24 cellular contexts compared by ENCODE assay signal in the genomic region with DNA sequence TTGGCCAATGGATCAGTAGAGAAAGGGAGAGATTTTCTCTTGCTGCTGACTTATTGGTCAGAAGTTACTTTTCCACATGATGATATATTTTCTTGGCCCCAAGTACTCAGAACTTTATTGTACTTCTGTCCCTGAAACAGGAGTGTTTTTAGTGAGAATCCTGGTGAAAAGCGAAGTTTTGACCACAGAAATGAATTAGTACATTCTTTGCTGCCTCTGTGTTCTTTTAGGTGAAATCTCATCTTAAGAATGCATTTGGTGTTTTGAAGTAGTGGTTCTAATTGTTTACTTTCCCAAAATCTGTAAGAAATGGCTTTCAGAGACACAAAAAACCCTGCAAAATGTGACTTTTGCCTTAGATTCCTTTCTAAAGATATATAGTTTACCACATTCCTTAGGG.
DNase-seq lines count a peak whose midpoint lies in the region; ATAC-seq, FAIRE-seq and TF ChIP-seq lines count a peak whose summit lies in the region.
"Had no signal": no experiment of that assay in that cellular context is flagged by ENCODE, and none has a peak within 500 bp of the region (broad histone marks: within the 10 kb centered on the region; RNA-seq: fewer than 3 reads in every experiment).

No MANE protein-coding gene starts in this region.

- H4K91ac ChIP-seq in IMR-90 (ENCODE audit: insufficient read depth, low read depth, low read length) (no peak overlapping the region), trophoblast cell (ENCODE audit: low read depth, low read length) (no peak overlapping the region)

- H3K56ac ChIP-seq in IMR-90 (ENCODE audit: extremely low read depth, insufficient read depth, low read length): no peak overlapping the region; the same call in 1 of the 2 replicates

- ATAC-seq in A549 (no peak), IMR-90 (ENCODE audit: low read depth) (no peak)
- ATAC-seq: GM23338, HCT116 had no signal

- no TSS peak for BruUV-seq in IMR-90 (replicated peaks; lab: Mats Ljungman, UMichigan)

- H3K9me3 ChIP-seq in A549: no peaks in the 10 kb centered on the region
- H3K9me3 ChIP-seq in IMR-90 (ENCODE audit: control insufficient read depth, insufficient read depth, low read length): no peaks in the 10 kb centered on the region
- H3K9me3 ChIP-seq in trophoblast cell (ENCODE audit: insufficient read depth, low read depth, low read length): no peaks in the 10 kb centered on the region
- H3K9me3 ChIP-seq: BE2C; BLaER1 treated with 17β-estradiol and CSF1 and Interleukin-3, amounts not matched to agents 10 nM and 100 nM had no signal

- no peak overlapping the region for H4K12ac ChIP-seq in trophoblast cell (ENCODE audit: low read depth, low read length)

- H3K27me3 ChIP-seq in IMR-90 (ENCODE audit: control insufficient read depth, insufficient read depth, low read length) (no peaks in the 10 kb centered on the region), trophoblast cell (ENCODE audit: insufficient read depth, low read length) (no peaks in the 10 kb centered on the region)
- H3K27me3 ChIP-seq: BE2C had no signal

- no peak overlapping the region for H3K4me2 ChIP-seq in A549
- no peak overlapping the region for H3K4me2 ChIP-seq in IMR-90 (ENCODE audit: low read depth, low read length)
- no peak overlapping the region for H3K4me2 ChIP-seq in trophoblast cell (ENCODE audit: low read length)
- H3K4me2 ChIP-seq: BLaER1 treated with 17β-estradiol and CSF1 and Interleukin-3, amounts not matched to agents 10 nM and 100 nM; GM23338 had no signal

- in situ Hi-C loops in IMR-90 (cut with MboI; ENCODE audit: low sequenced_read_pairs): no loop called here

- H2BK120ac ChIP-seq in IMR-90 (ENCODE audit: low read depth, low read length): peak overlapping the region; percentile 57; the same call in 1 of the 2 replicates
- H2BK120ac ChIP-seq in trophoblast cell (ENCODE audit: insufficient read depth, low read length, poor library complexity): no peak overlapping the region

- no peaks in the 10 kb centered on the region for H4K20me1 ChIP-seq in IMR-90 (ENCODE audit: insufficient read depth, low read length)

- no peaks in the 10 kb centered on the region for H3K4me1 ChIP-seq in A549
- H3K4me1 ChIP-seq in IMR-90 (ENCODE audit: control insufficient read depth, insufficient read depth, low read length): no peaks in the 10 kb centered on the region; the same call in 1 of the 2 replicates
- H3K4me1 ChIP-seq in trophoblast cell (ENCODE audit: control insufficient read depth in 1 of 2, insufficient read depth in 2 of 2, low read length in 2 of 2): peaks cover 4% of the 10 kb centered on the region in 2 experiments
- H3K4me1 ChIP-seq: BE2C; BLaER1 treated with 17β-estradiol and CSF1 and Interleukin-3, amounts not matched to agents 10 nM and 100 nM had no signal

- H2AFZ ChIP-seq in IMR-90 (replicated peaks; ENCODE audit: low read length, poor library complexity) (no peak overlapping the region), trophoblast cell (ENCODE audit: insufficient read depth, low read length, poor library complexity) (no peak overlapping the region)
- H2AFZ ChIP-seq: GM23338 had no signal

- no peak overlapping the region for H2BK15ac ChIP-seq in IMR-90 (ENCODE audit: low read depth, low read length)

- H3K4ac ChIP-seq in IMR-90 (ENCODE audit: low read depth, low read length) (no peak overlapping the region), trophoblast cell (ENCODE audit: low read depth, low read length) (no peak overlapping the region)

- no peaks in the 10 kb centered on the region for H3K9me1 ChIP-seq in IMR-90 (ENCODE audit: insufficient read depth, low read length)

- H3K14ac ChIP-seq in IMR-90 (replicated peaks; ENCODE audit: low read depth, low read length) (no peak overlapping the region), trophoblast cell (ENCODE audit: low read length) (no peak overlapping the region)

- POLR2A ChIA-PET in A549 (lab: Yijun Ruan, JAX) (no interaction called here), IMR-90 (lab: Charles Lee; ENCODE audit: unreplicated experiment) (no interaction called here)

- H3K79me1 ChIP-seq in IMR-90 (ENCODE audit: low read depth in 1 of 2, low read length in 2 of 2) (no peaks in the 10 kb centered on the region), trophoblast cell (ENCODE audit: low read length) (no peaks in the 10 kb centered on the region)

- WGBS in A549 (ENCODE audit: missing lambda C conversion rate): 77% methylated on average over 1 of the region's 1 CpG
- whole genome bisulfite sequencing in IMR-90 (ENCODE audit: extremely low coverage in 2 of 2, insufficient read length in 1 of 2), 2 experiments: no CpG with 5 or more reads among the region's 1 CpG
- WGBS in trophoblast cell (ENCODE audit: extremely low coverage, insufficient coverage, insufficient read length): no CpG with 5 or more reads among the region's 1 CpG

- H2BK5ac ChIP-seq in IMR-90 (ENCODE audit: low read depth, low read length, poor library complexity, severe bottlenecking) (peak overlapping the region; percentile 44), trophoblast cell (ENCODE audit: low read depth, low read length, poor library complexity) (no peak overlapping the region)

- H4K5ac ChIP-seq in IMR-90 (ENCODE audit: low read depth, low read length): no peak overlapping the region

- H4K8ac ChIP-seq in IMR-90 (ENCODE audit: low read depth in 2 of 2, low read length in 2 of 2) (0 out of 4 replicates have a peak overlapping the region, but pooled peaks of 1 of the 2 experiments have one; percentile 8), trophoblast cell (ENCODE audit: low read depth, low read length) (no peak overlapping the region)

- H3K9ac ChIP-seq in IMR-90 (ENCODE audit: low read depth, low read length) (no peak overlapping the region), trophoblast cell (ENCODE audit: low read length) (no peak overlapping the region)
- H3K9ac ChIP-seq: BLaER1 treated with 17β-estradiol and CSF1 and Interleukin-3, amounts not matched to agents 10 nM and 100 nM had no signal

- TF ChIP-seq RAD21 in A549 (conservative IDR thresholded peaks at IDR 0.05 in 1 of 2, IDR thresholded peaks at IDR 0.05 in 1 of 2) (no peak), IMR-90 (IDR thresholded peaks at IDR 0.05; ENCODE audit: low read length) (no peak)

- H3K79me2 ChIP-seq in trophoblast cell (ENCODE audit: control insufficient read depth, insufficient read depth, low read length, poor library complexity): no peaks in the 10 kb centered on the region

- CTCF ChIA-PET in A549 (lab: Yijun Ruan, JAX): no interaction called here
- CTCF ChIA-PET in IMR-90 (lab: Yijun Ruan, JAX): interaction anchor here (0.5 kb wide), 1 partner anchor 66 kb away, joined by 9 read pairs; no protein-coding TSS in a partner anchor

- dilution Hi-C loops in IMR-90 (cut with HindIII; ENCODE audit: low sequenced_read_pairs, unreplicated experiment): no loop called here

- no peak overlapping the region for H2AK5ac ChIP-seq in IMR-90 (ENCODE audit: low read depth, low read length)
- no peak overlapping the region for H2AK5ac ChIP-seq in trophoblast cell (ENCODE audit: low read length)

- no peak for TF ChIP-seq EP300 in A549 (IDR thresholded peaks at IDR 0.05)

- H2BK12ac ChIP-seq in trophoblast cell (ENCODE audit: low read length): no peak overlapping the region

- H3K27ac ChIP-seq in A549 (no peak overlapping the region), IMR-90 (ENCODE audit: insufficient read depth, low read length) (no peak overlapping the region; the same call in 1 of the 2 replicates), trophoblast cell (ENCODE audit: low read depth, low read length) (peak overlapping the region; percentile 40)
- H3K27ac ChIP-seq: 22Rv1; BLaER1 treated with 17β-estradiol and CSF1 and Interleukin-3, amounts not matched to agents 10 nM and 100 nM had no signal

- TF ChIP-seq POLR2A in A549 (IDR thresholded peaks at IDR 0.05; ENCODE audit: low read length): no peak
- TF ChIP-seq POLR2A in IMR-90 (IDR thresholded peaks at IDR 0.05; ENCODE audit: low read depth, low read length): no peak

- H2AK9ac ChIP-seq in IMR-90 (replicated peaks; ENCODE audit: low read depth, low read length, poor library complexity): no peak overlapping the region

- H2BK20ac ChIP-seq in IMR-90 (ENCODE audit: low read depth, low read length): 0 out of 2 replicates have a peak overlapping the region, but pooled peaks have one; percentile 59

- H3K36me3 ChIP-seq in IMR-90 (ENCODE audit: control insufficient read depth, insufficient read depth, low read length) (no peaks in the 10 kb centered on the region), trophoblast cell (ENCODE audit: control insufficient read depth in 1 of 2, insufficient read depth in 2 of 2, low read length in 2 of 2) (no peaks in the 10 kb centered on the region)
- H3K36me3 ChIP-seq: BE2C; BLaER1 treated with 17β-estradiol and CSF1 and Interleukin-3, amounts not matched to agents 10 nM and 100 nM had no signal

- intact Hi-C loops in IMR-90 (cut with micrococcal nuclease): no loop called here

- H3K4me3 ChIP-seq in A549 (no peak overlapping the region), IMR-90 (ENCODE audit: insufficient read depth, low read depth, low read length) (no peak overlapping the region), trophoblast cell (ENCODE audit: low read depth, low read length) (no peak overlapping the region)
- H3K4me3 ChIP-seq: BLaER1 treated with 17β-estradiol and CSF1 and Interleukin-3, amounts not matched to agents 10 nM and 100 nM; GM23338 had no signal

- peak; percentile 67 for FAIRE-seq in A549 (lab: Jason Lieb, UNC)
- FAIRE-seq: A204.1, D721Med, GM12891, GM18507 had no signal

- H3K18ac ChIP-seq in IMR-90 (ENCODE audit: low read depth, low read length) (peak overlapping the region; percentile 33; the same call in 1 of the 2 replicates), trophoblast cell (ENCODE audit: low read length) (no peak overlapping the region)

- TF ChIP-seq CTCF in A549 (IDR thresholded peaks at IDR 0.05): no peak
- TF ChIP-seq CTCF in IMR-90 (conservative IDR thresholded peaks at IDR 0.05; ENCODE audit: low read depth, low read length): no peak

- no peak overlapping the region for H3K23ac ChIP-seq in IMR-90 (ENCODE audit: low read depth, low read length)
- no peak overlapping the region for H3K23ac ChIP-seq in trophoblast cell (ENCODE audit: low read length)

- DNase-seq in A549 (ENCODE audit: low read depth in 1 of 2, low spot score in 1 of 2) (no peak), IMR-90 (peak; percentile 5), amniotic epithelial cell (ENCODE audit: low read depth) (peak; percentile 37), trophoblast cell (no peak), Ammon's horn (ENCODE audit: low spot score) (no peak), NCI-H748 treated with DMSO at 0.1 percent for 48 hours (lab: John Stamatoyannopoulos, UW) (no peak), AG08395 (ENCODE audit: low spot score) (no peak)
- DNase-seq in activated effector memory CD4-positive, alpha-beta T cell treated with anti-CD3 and anti-CD28 coated beads, Interleukin-2, amount 50 U/mL, for 16 hours: no peak
- DNase-seq: ACHN; BE2C; CD4-positive, alpha-beta T cell; CD8-positive, alpha-beta memory T cell; DMS 273 treated with DMSO at 0.1 percent for 48 hours; DMS79; GF-D8; H9 had no signal

TF ChIP-seq in A549, 52 proteins besides CTCF, POLR2A, EP300 and RAD21 (continues in another document):
- TF ChIP-seq KDM1A (IDR thresholded peaks at IDR 0.05; ENCODE audit: low read depth): no peak
- no peak for TF ChIP-seq GATA3 (IDR thresholded peaks at IDR 0.05; ENCODE audit: borderline replicate concordance)

TF ChIP-seq in IMR-90, 13 proteins besides CTCF, POLR2A, EP300 and RAD21 (continues in another document):
- TF ChIP-seq SMC3 (IDR thresholded peaks at IDR 0.05; ENCODE audit: low read depth, low read length): no peak
- no peak for TF ChIP-seq BHLHE40 (IDR thresholded peaks at IDR 0.05; ENCODE audit: low read depth, low read length)

Comparison
In these comparisons a context has a peak if more than half of its experiments do, and no peak if none do; other contexts are left out.
1. DNase-seq: peak in IMR-90 (single experiment) and amniotic epithelial cell (single experiment); none in A549 (0 of 2), trophoblast cell (0 of 2), Ammon's horn (single experiment), activated effector memory CD4-positive, alpha-beta T cell treated with anti-CD3 and anti-CD28 coated beads, Interleukin-2, amount 50 U/mL, for 16 hours (single experiment), NCI-H748 treated with DMSO at 0.1 percent for 48 hours (single experiment) and AG08395 (single experiment).